18 cellular contexts compared by ENCODE assay signal in genomic region chr5:40166757-40167156, GRCh38.
DNase-seq lines count a peak whose midpoint lies in the region; ATAC-seq and TF ChIP-seq lines count a peak whose summit lies in the region.
"Had no signal": no experiment of that assay in that cellular context is flagged by ENCODE, and none has a peak within 500 bp of the region (broad histone marks: within the 10 kb centered on the region; RNA-seq: fewer than 3 reads in every experiment).

No MANE protein-coding gene starts in this region.

- H3K4me1 Mint-ChIP-seq in activated CD4-positive, alpha-beta memory T cell treated with anti-CD3 and anti-CD28 coated beads, Interleukin-2, amount 10 ng/mL, durations not matched to agents 7 days and 5 days, result peaks cover 2% of the 10 kb centered on the region

- peaks cover 8% of the 10 kb centered on the region for H3K4me1 ChIP-seq in RWPE2 (ENCODE audit: insufficient read depth, poor library complexity, severe bottlenecking)
- H3K4me1 ChIP-seq: Peyer's patch had no signal

- no peak overlapping the region for H3K27ac Mint-ChIP-seq in activated CD4-positive, alpha-beta memory T cell treated with anti-CD3 and anti-CD28 coated beads, Interleukin-2, amount 10 ng/mL, durations not matched to agents 7 days and 5 days

- peak; percentile 71; the same call in 2 of the 3 replicates for ATAC-seq in RWPE2 (ENCODE audit: low read depth)

- TF ChIP-seq CTCF in RWPE2 (IDR thresholded peaks at IDR 0.05; ENCODE audit: poor library complexity, severe bottlenecking) (no peak), epithelial cell of esophagus (IDR thresholded peaks at IDR 0.05; ENCODE audit: insufficient read depth, low read depth, low read length, missing control alignments) (no peak), retinal pigment epithelial cell (conservative IDR thresholded peaks at IDR 0.05; ENCODE audit: low read depth, low read length) (no peak)

- H3K9me3 ChIP-seq in RWPE2 (ENCODE audit: severe bottlenecking), result no peaks in the 10 kb centered on the region

- H3K9me3 Mint-ChIP-seq in activated CD4-positive, alpha-beta memory T cell treated with anti-CD3 and anti-CD28 coated beads, Interleukin-2, amount 10 ng/mL, durations not matched to agents 7 days and 5 days, result peaks cover 18% of the 10 kb centered on the region

- H3K27ac ChIP-seq in RWPE2 (ENCODE audit: poor library complexity, severe bottlenecking), result no peak overlapping the region
- H3K27ac ChIP-seq: HL-60, Peyer's patch had no signal

- no peak overlapping the region for H3K4me3 Mint-ChIP-seq in activated CD4-positive, alpha-beta memory T cell treated with anti-CD3 and anti-CD28 coated beads, Interleukin-2, amount 10 ng/mL, durations not matched to agents 7 days and 5 days
- H3K4me3 Mint-ChIP-seq: H9 had no signal

- CTCF ChIA-PET in activated CD4-positive, alpha-beta memory T cell treated with anti-CD3 and anti-CD28 coated beads, Interleukin-2, amount 10 ng/mL, durations not matched to agents 7 days and 5 days (lab: Charles Lee), result interaction anchor here (0.7 to 1.3 kb wide), 6 partner anchors 9 to 522 kb away, joined by 3 to 5 read pairs (median 3); no protein-coding TSS in a partner anchor

- H3K27me3 Mint-ChIP-seq in activated CD4-positive, alpha-beta memory T cell treated with anti-CD3 and anti-CD28 coated beads, Interleukin-2, amount 10 ng/mL, durations not matched to agents 7 days and 5 days, result no peaks in the 10 kb centered on the region

- peaks cover 5% of the 10 kb centered on the region for H3K36me3 Mint-ChIP-seq in activated CD4-positive, alpha-beta memory T cell treated with anti-CD3 and anti-CD28 coated beads, Interleukin-2, amount 10 ng/mL, durations not matched to agents 7 days and 5 days (ENCODE audit: low read depth)

- no peaks in the 10 kb centered on the region for H3K27me3 ChIP-seq in RWPE2 (ENCODE audit: insufficient read depth, poor library complexity, severe bottlenecking)
- H3K27me3 ChIP-seq: MG63, Peyer's patch had no signal

- DNase-seq in HCEC 1CT (peak; percentile 69), RWPE2 (ENCODE audit: low spot score) (no peak), epithelial cell of esophagus (ENCODE audit: low read depth) (peak; percentile 50), retinal pigment epithelial cell (ENCODE audit: low read depth) (peak; percentile 63), MV-4-11 (lab: John Stamatoyannopoulos, UW) (no peak)
- DNase-seq in activated CD4-positive, alpha-beta T cell treated with anti-CD3 and anti-CD28 coated beads for 48 hours, result no peak
- no peak for DNase-seq in activated CD4-positive, alpha-beta memory T cell treated with anti-CD3 and anti-CD28 coated beads, Interleukin-2, amount 10 ng/mL, durations not matched to agents 7 days and 5 days
- DNase-seq: C1 segment of cervical spinal cord, H9, KBM-7, MG63, NCI-H1105 treated with DMSO at 0.1 percent for 48 hours, NCI-H187 treated with DMSO at 0.1 percent for 48 hours, NCI-H2171, NCI-H510A, Peyer's patch, SIG-M5 had no signal

- H3K36me3 ChIP-seq in RWPE2 (ENCODE audit: low read depth), result no peaks in the 10 kb centered on the region
- H3K36me3 ChIP-seq: MG63, Peyer's patch had no signal

- H3K4me3 ChIP-seq in RWPE2 (ENCODE audit: severe bottlenecking) (no peak overlapping the region), epithelial cell of esophagus (ENCODE audit: low read length) (no peak overlapping the region), retinal pigment epithelial cell (ENCODE audit: low read length) (no peak overlapping the region)
- H3K4me3 ChIP-seq: MG63, Peyer's patch had no signal

- POLR2A ChIA-PET in activated CD4-positive, alpha-beta memory T cell treated with anti-CD3 and anti-CD28 coated beads, Interleukin-2, amount 10 ng/mL, durations not matched to agents 7 days and 5 days (lab: Charles Lee), result interaction anchor here (1.1 kb wide), 1 partner anchor 39 kb away, joined by 3 read pairs; no protein-coding TSS in a partner anchor

Comparison
In these comparisons a context has a peak if more than half of its experiments do, and no peak if none do; other contexts are left out.
1. DNase-seq: peak in HCEC 1CT (single experiment), epithelial cell of esophagus (single experiment) and retinal pigment epithelial cell (single experiment); none in RWPE2 (single experiment), MV-4-11 (single experiment), activated CD4-positive, alpha-beta T cell treated with anti-CD3 and anti-CD28 coated beads for 48 hours (single experiment) and activated CD4-positive, alpha-beta memory T cell treated with anti-CD3 and anti-CD28 coated beads, Interleukin-2, amount 10 ng/mL, durations not matched to agents 7 days and 5 days (single experiment).